In genomic region chr15:58639992-58640391, GRCh38 we compare ENCODE assay signal across 1 cellular context.
TF ChIP-seq lines count a peak whose summit lies in the region.

No MANE protein-coding gene starts in this region.

TF ChIP-seq in GM23338, 12 proteins besides CTCF, POLR2A, EP300 and RAD21 (continued from another document):
- TF ChIP-seq ZNF462 (CRISPR knock-in tag; IDR thresholded peaks at IDR 0.05) (no peak), ZNF114 (CRISPR knock-in tag; IDR thresholded peaks at IDR 0.05) (no peak)
